Comparison of ENCODE assay signal across 1 cellular context in the genomic region with DNA sequence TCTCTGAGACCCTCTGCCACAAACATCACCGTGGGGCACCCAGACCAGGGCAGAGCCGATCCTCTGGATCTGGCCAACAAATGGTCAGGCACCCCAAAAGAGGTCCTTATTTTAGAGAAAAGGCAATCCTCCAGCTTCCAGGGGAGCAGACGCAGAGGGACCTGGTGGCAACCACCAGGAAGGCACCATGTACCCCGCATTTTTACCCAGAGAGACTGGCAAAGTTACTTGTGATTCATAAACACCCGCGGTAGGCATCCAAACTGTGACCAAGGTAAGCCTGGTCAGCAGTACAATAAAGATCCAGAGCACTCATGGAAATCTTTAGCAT.
TF ChIP-seq lines count a peak whose summit lies in the region.

No MANE protein-coding gene starts in this region.

TF ChIP-seq in WTC11, 78 proteins besides CTCF, POLR2A, EP300 and RAD21 (continued from another document):
- TF ChIP-seq, protein P1, sequence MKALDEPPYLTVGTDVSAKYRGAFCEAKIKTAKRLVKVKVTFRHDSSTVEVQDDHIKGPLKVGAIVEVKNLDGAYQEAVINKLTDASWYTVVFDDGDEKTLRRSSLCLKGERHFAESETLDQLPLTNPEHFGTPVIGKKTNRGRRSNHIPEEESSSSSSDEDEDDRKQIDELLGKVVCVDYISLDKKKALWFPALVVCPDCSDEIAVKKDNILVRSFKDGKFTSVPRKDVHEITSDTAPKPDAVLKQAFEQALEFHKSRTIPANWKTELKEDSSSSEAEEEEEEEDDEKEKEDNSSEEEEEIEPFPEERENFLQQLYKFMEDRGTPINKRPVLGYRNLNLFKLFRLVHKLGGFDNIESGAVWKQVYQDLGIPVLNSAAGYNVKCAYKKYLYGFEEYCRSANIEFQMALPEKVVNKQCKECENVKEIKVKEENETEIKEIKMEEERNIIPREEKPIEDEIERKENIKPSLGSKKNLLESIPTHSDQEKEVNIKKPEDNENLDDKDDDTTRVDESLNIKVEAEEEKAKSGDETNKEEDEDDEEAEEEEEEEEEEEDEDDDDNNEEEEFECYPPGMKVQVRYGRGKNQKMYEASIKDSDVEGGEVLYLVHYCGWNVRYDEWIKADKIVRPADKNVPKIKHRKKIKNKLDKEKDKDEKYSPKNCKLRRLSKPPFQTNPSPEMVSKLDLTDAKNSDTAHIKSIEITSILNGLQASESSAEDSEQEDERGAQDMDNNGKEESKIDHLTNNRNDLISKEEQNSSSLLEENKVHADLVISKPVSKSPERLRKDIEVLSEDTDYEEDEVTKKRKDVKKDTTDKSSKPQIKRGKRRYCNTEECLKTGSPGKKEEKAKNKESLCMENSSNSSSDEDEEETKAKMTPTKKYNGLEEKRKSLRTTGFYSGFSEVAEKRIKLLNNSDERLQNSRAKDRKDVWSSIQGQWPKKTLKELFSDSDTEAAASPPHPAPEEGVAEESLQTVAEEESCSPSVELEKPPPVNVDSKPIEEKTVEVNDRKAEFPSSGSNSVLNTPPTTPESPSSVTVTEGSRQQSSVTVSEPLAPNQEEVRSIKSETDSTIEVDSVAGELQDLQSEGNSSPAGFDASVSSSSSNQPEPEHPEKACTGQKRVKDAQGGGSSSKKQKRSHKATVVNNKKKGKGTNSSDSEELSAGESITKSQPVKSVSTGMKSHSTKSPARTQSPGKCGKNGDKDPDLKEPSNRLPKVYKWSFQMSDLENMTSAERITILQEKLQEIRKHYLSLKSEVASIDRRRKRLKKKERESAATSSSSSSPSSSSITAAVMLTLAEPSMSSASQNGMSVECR (CRISPR knock-in tag; IDR thresholded peaks at IDR 0.05; ENCODE audit: borderline replicate concordance): no peak
- TF ChIP-seq, protein P2, sequence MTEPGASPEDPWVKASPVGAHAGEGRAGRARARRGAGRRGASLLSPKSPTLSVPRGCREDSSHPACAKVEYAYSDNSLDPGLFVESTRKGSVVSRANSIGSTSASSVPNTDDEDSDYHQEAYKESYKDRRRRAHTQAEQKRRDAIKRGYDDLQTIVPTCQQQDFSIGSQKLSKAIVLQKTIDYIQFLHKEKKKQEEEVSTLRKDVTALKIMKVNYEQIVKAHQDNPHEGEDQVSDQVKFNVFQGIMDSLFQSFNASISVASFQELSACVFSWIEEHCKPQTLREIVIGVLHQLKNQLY (CRISPR knock-in tag; IDR thresholded peaks at IDR 0.05): no peak
- TF ChIP-seq SP1 (CRISPR knock-in tag; conservative IDR thresholded peaks at IDR 0.05) (no peak), GRHL2 (CRISPR knock-in tag; IDR thresholded peaks at IDR 0.05; ENCODE audit: insufficient replicate concordance, severe bottlenecking) (no peak)
- TF ChIP-seq, protein P3, sequence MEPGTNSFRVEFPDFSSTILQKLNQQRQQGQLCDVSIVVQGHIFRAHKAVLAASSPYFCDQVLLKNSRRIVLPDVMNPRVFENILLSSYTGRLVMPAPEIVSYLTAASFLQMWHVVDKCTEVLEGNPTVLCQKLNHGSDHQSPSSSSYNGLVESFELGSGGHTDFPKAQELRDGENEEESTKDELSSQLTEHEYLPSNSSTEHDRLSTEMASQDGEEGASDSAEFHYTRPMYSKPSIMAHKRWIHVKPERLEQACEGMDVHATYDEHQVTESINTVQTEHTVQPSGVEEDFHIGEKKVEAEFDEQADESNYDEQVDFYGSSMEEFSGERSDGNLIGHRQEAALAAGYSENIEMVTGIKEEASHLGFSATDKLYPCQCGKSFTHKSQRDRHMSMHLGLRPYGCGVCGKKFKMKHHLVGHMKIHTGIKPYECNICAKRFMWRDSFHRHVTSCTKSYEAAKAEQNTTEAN (CRISPR knock-in tag; IDR thresholded peaks at IDR 0.05): no peak
- TF ChIP-seq, protein P4, sequence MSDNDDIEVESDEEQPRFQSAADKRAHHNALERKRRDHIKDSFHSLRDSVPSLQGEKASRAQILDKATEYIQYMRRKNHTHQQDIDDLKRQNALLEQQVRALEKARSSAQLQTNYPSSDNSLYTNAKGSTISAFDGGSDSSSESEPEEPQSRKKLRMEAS (CRISPR knock-in tag; IDR thresholded peaks at IDR 0.05): no peak
TF ChIP-seq in WTC11: peak in this region for 0.
